ENCODE assay signal across 26 cellular contexts in genomic region chr17:5838661-5839300, GRCh38.
A peak's percentile ranks its signal among the peaks of the same experiment; 100 is the strongest.
DNase-seq lines count a peak whose midpoint lies in the region; ATAC-seq and TF ChIP-seq lines count a peak whose summit lies in the region.
"Had no signal": no experiment of that assay in that cellular context is flagged by ENCODE, and none has a peak within 500 bp of the region (broad histone marks: within the 10 kb centered on the region; RNA-seq: fewer than 3 reads in every experiment).

No MANE protein-coding gene starts in this region.

- no peak for TF ChIP-seq POLR2A in right lobe of liver (IDR thresholded peaks at IDR 0.05)

- no peaks in the 10 kb centered on the region for H3K27me3 Mint-ChIP-seq in activated CD4-positive, alpha-beta T cell treated with anti-CD3 and anti-CD28 coated beads, Interleukin-2, amount 10 ng/mL, durations not matched to agents 24 days and 14 days
- H3K27me3 Mint-ChIP-seq in activated CD4-positive, alpha-beta T cell treated with anti-CD3 and anti-CD28 coated beads, Interleukin-2, amount 10 ng/mL, durations not matched to agents 7 days and 5 days, result no peaks in the 10 kb centered on the region
- H3K27me3 Mint-ChIP-seq in T-helper 2 cell treated with Interferon-gamma antibody and Interleukin-4, amounts not matched to agents 5 μg/mL and 100 μg/mL, for 36 hours (ENCODE audit: low read depth), result no peaks in the 10 kb centered on the region
- H3K27me3 Mint-ChIP-seq: dendritic cell treated with granulocyte-macrophage colony-stimulating factor and Interleukin-4, amounts not matched to agents 40 ng/mL and 50 ng/mL, for 4 days had no signal

- no peak overlapping the region for H3K18ac ChIP-seq in neuronal stem cell (ENCODE audit: low read length)

- CTCF ChIA-PET in activated CD4-positive, alpha-beta T cell treated with anti-CD3 and anti-CD28 coated beads, Interleukin-2, amount 10 ng/mL, durations not matched to agents 7 days and 5 days (lab: Charles Lee), result no interaction called here

- ATAC-seq in HG03571 (IDR thresholded peaks at IDR 0.05; ENCODE audit: unreplicated experiment) (no peak), right lobe of liver (no peak)
- ATAC-seq: foreskin keratinocyte, natural killer cell had no signal

- no peak overlapping the region for H2AFZ ChIP-seq in neuronal stem cell (ENCODE audit: low read length)

- H3K4me3 Mint-ChIP-seq in activated CD4-positive, alpha-beta T cell treated with anti-CD3 and anti-CD28 coated beads, Interleukin-2, amount 10 ng/mL, durations not matched to agents 24 days and 14 days, result no peak overlapping the region
- H3K4me3 Mint-ChIP-seq in activated CD4-positive, alpha-beta T cell treated with anti-CD3 and anti-CD28 coated beads, Interleukin-2, amount 10 ng/mL, durations not matched to agents 7 days and 5 days, result no peak overlapping the region
- H3K4me3 Mint-ChIP-seq in T-helper 2 cell treated with Interferon-gamma antibody and Interleukin-4, amounts not matched to agents 5 μg/mL and 100 μg/mL, for 36 hours, result no peak overlapping the region
- H3K4me3 Mint-ChIP-seq: B cell; dendritic cell treated with granulocyte-macrophage colony-stimulating factor and Interleukin-4, amounts not matched to agents 40 ng/mL and 50 ng/mL, for 4 days; natural killer cell had no signal

- DNase-seq in activated CD4-positive, alpha-beta T cell treated with anti-CD3 and anti-CD28 coated beads, Interleukin-2, amount 10 ng/mL, durations not matched to agents 24 days and 14 days, result peak; percentile 52
- no peak for DNase-seq in activated CD4-positive, alpha-beta T cell treated with anti-CD3 and anti-CD28 coated beads, Interleukin-2, amount 10 ng/mL, durations not matched to agents 7 days and 5 days
- DNase-seq in dorsolateral prefrontal cortex (peak in 5 of 10 donors; percentile 12 to 62 (median 44)), medulla oblongata (ENCODE audit: extremely low spot score) (peak; percentile 44), right lobe of liver (no peak), neuronal stem cell (ENCODE audit: low spot score) (no peak)
- no peak for DNase-seq in T-helper 2 cell treated with Interferon-gamma antibody and Interleukin-4, amounts not matched to agents 5 μg/mL and 100 μg/mL, for 36 hours (ENCODE audit: low spot score)
- DNase-seq: activated CD4-positive, alpha-beta T cell treated with anti-CD3 and anti-CD28 coated beads for 48 hours; adrenal gland; COR-L47; foreskin keratinocyte; Kasumi-1; mesendoderm; natural killer cell; NCI-H1092; NCI-H2029 treated with DMSO at 0.1 percent for 48 hours; NCI-H510A; SHP77 treated with DMSO at 0.1 percent for 48 hours; spleen; stimulated activated CD4-positive, alpha-beta T cell treated with anti-CD3 and anti-CD28 coated beads, Interleukin-4, amount 100 ng/mL, for 24 hours; stomach; upper lobe of right lung had no signal

- no peaks in the 10 kb centered on the region for H3K36me3 Mint-ChIP-seq in activated CD4-positive, alpha-beta T cell treated with anti-CD3 and anti-CD28 coated beads, Interleukin-2, amount 10 ng/mL, durations not matched to agents 24 days and 14 days (ENCODE audit: low read depth)
- no peaks in the 10 kb centered on the region for H3K36me3 Mint-ChIP-seq in activated CD4-positive, alpha-beta T cell treated with anti-CD3 and anti-CD28 coated beads, Interleukin-2, amount 10 ng/mL, durations not matched to agents 7 days and 5 days (ENCODE audit: low read depth)
- H3K36me3 Mint-ChIP-seq in T-helper 2 cell treated with Interferon-gamma antibody and Interleukin-4, amounts not matched to agents 5 μg/mL and 100 μg/mL, for 36 hours (ENCODE audit: low read depth), result no peaks in the 10 kb centered on the region
- H3K36me3 Mint-ChIP-seq: natural killer cell had no signal

- peaks cover 0 to 4% (median 0%) of the 10 kb centered on the region in 45 donors for H3K27me3 ChIP-seq in dorsolateral prefrontal cortex
- H3K27me3 ChIP-seq in right lobe of liver, result no peaks in the 10 kb centered on the region
- H3K27me3 ChIP-seq in neuronal stem cell (ENCODE audit: control insufficient read depth in 3 of 3, insufficient read depth in 3 of 3, low read depth in 1 of 3, low read length in 3 of 3), result no peaks in the 10 kb centered on the region
- H3K27me3 ChIP-seq: adrenal gland, foreskin keratinocyte, stomach, upper lobe of right lung had no signal

- no peak overlapping the region for H2BK15ac ChIP-seq in neuronal stem cell (ENCODE audit: low read length)

- H3K4me1 ChIP-seq in right lobe of liver (no peaks in the 10 kb centered on the region), neuronal stem cell (ENCODE audit: control insufficient read depth in 2 of 2, insufficient read depth in 1 of 2, low read depth in 1 of 2, low read length in 2 of 2) (peaks cover 0 to 2% of the 10 kb centered on the region in 2 donors)
- H3K4me1 ChIP-seq: adrenal gland, spleen, stomach, upper lobe of right lung had no signal

- no peak overlapping the region for H2AK5ac ChIP-seq in neuronal stem cell (ENCODE audit: low read depth, low read length)

- no peak overlapping the region for H4K8ac ChIP-seq in neuronal stem cell (ENCODE audit: low read depth, low read length)

- H3K4me3 ChIP-seq in dorsolateral prefrontal cortex (no peak overlapping the region), right lobe of liver (no peak overlapping the region), neuronal stem cell (ENCODE audit: low read length in 2 of 2) (no peak overlapping the region)
- H3K4me3 ChIP-seq: adrenal gland, spleen, stomach, upper lobe of right lung had no signal

- peaks cover 2% of the 10 kb centered on the region for H3K4me1 Mint-ChIP-seq in activated CD4-positive, alpha-beta T cell treated with anti-CD3 and anti-CD28 coated beads, Interleukin-2, amount 10 ng/mL, durations not matched to agents 24 days and 14 days
- H3K4me1 Mint-ChIP-seq in activated CD4-positive, alpha-beta T cell treated with anti-CD3 and anti-CD28 coated beads, Interleukin-2, amount 10 ng/mL, durations not matched to agents 7 days and 5 days, result peaks cover 2% of the 10 kb centered on the region
- no peaks in the 10 kb centered on the region for H3K4me1 Mint-ChIP-seq in T-helper 2 cell treated with Interferon-gamma antibody and Interleukin-4, amounts not matched to agents 5 μg/mL and 100 μg/mL, for 36 hours (ENCODE audit: low read depth)
- H3K4me1 Mint-ChIP-seq: natural killer cell had no signal

- no peak overlapping the region for H3K9ac ChIP-seq in neuronal stem cell (ENCODE audit: low read depth, low read length, poor library complexity)

- intact Hi-C loops in activated CD4-positive, alpha-beta T cell treated with anti-CD3 and anti-CD28 coated beads, Interleukin-2, amount 10 ng/mL, durations not matched to agents 24 days and 14 days (cut with micrococcal nuclease), result no loop called here
- intact Hi-C loops in dorsolateral prefrontal cortex (cut with DNase I), result loop anchor here (5.0 to 10.0 kb wide), 3 partner anchors 206 to 586 kb away; no protein-coding TSS in a partner anchor
- intact Hi-C loops in right lobe of liver (cut with DNase I), result no loop called here

- H4K91ac ChIP-seq in neuronal stem cell (ENCODE audit: low read depth, low read length, poor library complexity), result no peak overlapping the region

- no peak overlapping the region for H3K4me2 ChIP-seq in neuronal stem cell (ENCODE audit: insufficient read depth, low read length, poor library complexity, severe bottlenecking)

- 74% methylated on average over 8 of the region's 12 CpGs for WGBS in right lobe of liver (ENCODE audit: insufficient coverage, low coverage, low lambda C conversion rate, missing lambda C conversion rate)
- WGBS in neuronal stem cell (ENCODE audit: extremely low coverage in 2 of 2, insufficient read length in 2 of 2, insufficient replicate concordance in 1 of 2), 2 donors, result no CpG with 5 or more reads among the region's 12 CpGs

- no peak overlapping the region for H3K23ac ChIP-seq in neuronal stem cell (ENCODE audit: low read depth, low read length, poor library complexity)

- H3K9me3 ChIP-seq in right lobe of liver, result no peaks in the 10 kb centered on the region
- no peaks in the 10 kb centered on the region for H3K9me3 ChIP-seq in neuronal stem cell (replicated peaks in 1 of 2; ENCODE audit: control insufficient read depth in 2 of 2, insufficient read depth in 1 of 2, low read depth in 1 of 2, low read length in 2 of 2)
- H3K9me3 ChIP-seq: adrenal gland, spleen, stomach, upper lobe of right lung had no signal

- no peak overlapping the region for H3K27ac ChIP-seq in dorsolateral prefrontal cortex
- no peak overlapping the region for H3K27ac ChIP-seq in right lobe of liver
- H3K27ac ChIP-seq in neuronal stem cell (replicated peaks; ENCODE audit: low read length), result no peak overlapping the region
- H3K27ac ChIP-seq: adrenal gland, epithelial cell of prostate, foreskin keratinocyte, spleen, stomach, upper lobe of right lung had no signal

- no peak overlapping the region for H2BK5ac ChIP-seq in neuronal stem cell (ENCODE audit: low read length)

- no peak overlapping the region for H2BK120ac ChIP-seq in neuronal stem cell (ENCODE audit: low read depth, low read length)

- no peaks in the 10 kb centered on the region for H3K9me3 Mint-ChIP-seq in activated CD4-positive, alpha-beta T cell treated with anti-CD3 and anti-CD28 coated beads, Interleukin-2, amount 10 ng/mL, durations not matched to agents 24 days and 14 days
- no peaks in the 10 kb centered on the region for H3K9me3 Mint-ChIP-seq in activated CD4-positive, alpha-beta T cell treated with anti-CD3 and anti-CD28 coated beads, Interleukin-2, amount 10 ng/mL, durations not matched to agents 7 days and 5 days
- H3K9me3 Mint-ChIP-seq in T-helper 2 cell treated with Interferon-gamma antibody and Interleukin-4, amounts not matched to agents 5 μg/mL and 100 μg/mL, for 36 hours, result no peaks in the 10 kb centered on the region
- H3K9me3 Mint-ChIP-seq: dendritic cell treated with granulocyte-macrophage colony-stimulating factor and Interleukin-4, amounts not matched to agents 40 ng/mL and 50 ng/mL, for 4 days; natural killer cell had no signal

- no peak overlapping the region for H3K4ac ChIP-seq in neuronal stem cell (ENCODE audit: low read length)

- H3K36me3 ChIP-seq in right lobe of liver (no peaks in the 10 kb centered on the region), neuronal stem cell (replicated peaks in 1 of 2; ENCODE audit: control insufficient read depth in 2 of 2, insufficient read depth in 2 of 2, low read length in 2 of 2) (no peaks in the 10 kb centered on the region)
- H3K36me3 ChIP-seq: adrenal gland, spleen, stomach, upper lobe of right lung had no signal

- H3K14ac ChIP-seq in neuronal stem cell (ENCODE audit: low read length), result no peak overlapping the region

- H2BK12ac ChIP-seq in neuronal stem cell (ENCODE audit: low read length), result no peak overlapping the region

- H3K79me1 ChIP-seq in neuronal stem cell (ENCODE audit: low read depth, low read length), result no peaks in the 10 kb centered on the region

- POLR2A ChIA-PET in activated CD4-positive, alpha-beta T cell treated with anti-CD3 and anti-CD28 coated beads, Interleukin-2, amount 10 ng/mL, durations not matched to agents 7 days and 5 days (lab: Charles Lee), result no interaction called here

- TF ChIP-seq CTCF in dorsolateral prefrontal cortex (IDR thresholded peaks at IDR 0.05 in 54 of 56, conservative IDR thresholded peaks at IDR 0.05 in 2 of 56; ENCODE audit: low read depth in 1 of 56, partially characterized antibody in 56 of 56), result peak in 51 of 56 donors; percentile 14 to 73 (median 47)
- TF ChIP-seq CTCF in right lobe of liver (IDR thresholded peaks at IDR 0.05), result no peak

- no peak overlapping the region for H3K27ac Mint-ChIP-seq in activated CD4-positive, alpha-beta T cell treated with anti-CD3 and anti-CD28 coated beads, Interleukin-2, amount 10 ng/mL, durations not matched to agents 24 days and 14 days
- no peak overlapping the region for H3K27ac Mint-ChIP-seq in activated CD4-positive, alpha-beta T cell treated with anti-CD3 and anti-CD28 coated beads, Interleukin-2, amount 10 ng/mL, durations not matched to agents 7 days and 5 days
- H3K27ac Mint-ChIP-seq in T-helper 2 cell treated with Interferon-gamma antibody and Interleukin-4, amounts not matched to agents 5 μg/mL and 100 μg/mL, for 36 hours, result no peak overlapping the region
- H3K27ac Mint-ChIP-seq: B cell; dendritic cell treated with granulocyte-macrophage colony-stimulating factor and Interleukin-4, amounts not matched to agents 40 ng/mL and 50 ng/mL, for 4 days; natural killer cell had no signal

Comparison
In these comparisons a context has a peak if more than half of its experiments do, and no peak if none do; other contexts are left out.
1. DNase-seq: peak in activated CD4-positive, alpha-beta T cell treated with anti-CD3 and anti-CD28 coated beads, Interleukin-2, amount 10 ng/mL, durations not matched to agents 24 days and 14 days (single experiment) and medulla oblongata (single experiment); none in activated CD4-positive, alpha-beta T cell treated with anti-CD3 and anti-CD28 coated beads, Interleukin-2, amount 10 ng/mL, durations not matched to agents 7 days and 5 days (single experiment), T-helper 2 cell treated with Interferon-gamma antibody and Interleukin-4, amounts not matched to agents 5 μg/mL and 100 μg/mL, for 36 hours (single experiment), right lobe of liver (0 of 3) and neuronal stem cell (single experiment).
2. CTCF ChIP-seq: peak in dorsolateral prefrontal cortex (51 of 56); none in right lobe of liver (0 of 4).
3. intact Hi-C loops: an anchor here in dorsolateral prefrontal cortex (5.0 to 10.0 kb wide); none called in activated CD4-positive, alpha-beta T cell treated with anti-CD3 and anti-CD28 coated beads, Interleukin-2, amount 10 ng/mL, durations not matched to agents 24 days and 14 days and right lobe of liver.